In the genomic region with DNA sequence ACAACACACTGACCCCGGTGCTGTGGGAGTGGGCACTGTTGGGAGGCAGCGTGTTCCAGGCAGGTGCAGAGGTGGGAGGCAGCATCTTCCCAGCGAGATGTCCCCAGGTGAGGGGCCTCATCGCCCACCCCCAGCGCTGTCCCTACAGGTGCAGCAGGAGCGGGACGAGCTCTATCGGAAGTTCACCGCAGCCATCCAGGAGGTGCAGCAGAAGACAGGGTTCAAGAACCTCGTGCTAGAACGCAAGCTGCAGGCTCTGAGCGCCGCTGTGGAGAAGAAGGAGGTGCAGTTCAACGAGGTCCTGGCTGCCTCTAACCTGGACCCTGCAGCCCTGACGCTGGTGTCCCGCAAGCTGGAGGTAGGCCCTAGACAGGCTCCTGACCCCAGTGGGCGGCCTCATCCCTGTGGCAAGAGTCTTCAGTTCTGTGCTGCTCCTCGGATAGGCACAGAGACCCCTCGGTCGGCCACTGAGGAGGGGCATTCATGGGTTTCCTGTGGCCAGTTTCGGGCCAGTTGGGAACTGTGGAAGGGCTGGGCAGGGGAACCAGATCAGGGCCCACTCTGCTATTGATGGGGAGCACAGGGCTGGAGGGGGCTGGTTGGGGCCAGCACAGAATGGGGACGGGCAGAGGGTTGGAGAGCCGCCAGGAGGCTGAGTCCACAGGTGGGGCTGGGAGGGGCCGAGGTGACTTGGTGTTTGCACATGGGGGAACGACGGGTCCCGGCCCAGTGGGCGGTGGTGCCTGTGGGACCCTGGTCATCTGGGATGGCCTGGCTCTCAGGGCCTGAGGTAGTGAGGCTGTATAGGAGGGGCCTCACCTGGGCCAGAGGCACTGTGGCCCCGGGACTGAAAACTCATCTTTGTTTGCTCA, we compare ENCODE assay signal across 1 cellular context.
TF ChIP-seq lines count a peak whose summit lies in the region.

No MANE protein-coding gene starts in this region.

TF ChIP-seq in H1, 55 proteins besides CTCF, POLR2A, EP300 and RAD21:
- TF ChIP-seq MAX (IDR thresholded peaks at IDR 0.05) (no peak), SP1 (IDR thresholded peaks at IDR 0.05; ENCODE audit: low read depth, low read length) (no peak), SIN3A (conservative IDR thresholded peaks at IDR 0.05 in 1 of 2, IDR thresholded peaks at IDR 0.05 in 1 of 2; ENCODE audit: low read depth in 1 of 2, low read length in 2 of 2) (no peak), HDAC6 (IDR thresholded peaks at IDR 0.05; ENCODE audit: low read depth, low read length) (no peak), KDM4A (IDR thresholded peaks at IDR 0.05; ENCODE audit: low read depth, low read length, severe bottlenecking) (no peak), SP4 (IDR thresholded peaks at IDR 0.05; ENCODE audit: low read length) (no peak), SRF (IDR thresholded peaks at IDR 0.05; ENCODE audit: low read depth, low read length) (no peak), NRF1 (IDR thresholded peaks at IDR 0.05; ENCODE audit: low read depth, low read length) (no peak), MAFK (IDR thresholded peaks at IDR 0.05; ENCODE audit: low read depth, low read length) (no peak), TEAD4 (IDR thresholded peaks at IDR 0.05; ENCODE audit: low read depth, low read length) (no peak), GTF2F1 (IDR thresholded peaks at IDR 0.05; ENCODE audit: borderline replicate concordance, low read depth, low read length) (no peak), BACH1 (IDR thresholded peaks at IDR 0.05; ENCODE audit: low read length) (no peak), POU5F1 (IDR thresholded peaks at IDR 0.05; ENCODE audit: low read depth, low read length) (no peak)
- TF ChIP-seq, protein P1, sequence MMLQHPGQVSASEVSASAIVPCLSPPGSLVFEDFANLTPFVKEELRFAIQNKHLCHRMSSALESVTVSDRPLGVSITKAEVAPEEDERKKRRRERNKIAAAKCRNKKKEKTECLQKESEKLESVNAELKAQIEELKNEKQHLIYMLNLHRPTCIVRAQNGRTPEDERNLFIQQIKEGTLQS (IDR thresholded peaks at IDR 0.05; ENCODE audit: insufficient read depth, low read depth, low read length): no peak
TF ChIP-seq in H1: peak in this region for 0.
